In genomic region chr10:132566892-132567291, GRCh38 we compare ENCODE assay signal across 31 cellular contexts.
"Had no signal": no experiment of that assay in that cellular context is flagged by ENCODE, and none has a peak within 500 bp of the region (broad histone marks: within the 10 kb centered on the region; RNA-seq: fewer than 3 reads in every experiment).

No MANE protein-coding gene starts in this region.

- H3K4me3 ChIP-seq: adrenal gland, body of pancreas, cardiac muscle cell, heart left ventricle, left lung, lower lobe of right lung, ovary, tibial nerve had no signal

- H3K9me3 ChIP-seq: adrenal gland, body of pancreas, heart left ventricle, left lung, lower lobe of right lung, ovary, tibial nerve had no signal

- H3K27me3 ChIP-seq: adrenal gland, body of pancreas, cardiac muscle cell, foreskin keratinocyte, heart left ventricle, left lung, ovary, tibial nerve had no signal

- ATAC-seq: activated CD4-positive, CD25-positive, alpha-beta regulatory T cell treated with anti-CD3 and anti-CD28 coated beads, Interleukin-2, amount 50 U/mL, for 24 hours; body of pancreas; effector memory CD8-positive, alpha-beta T cell; esophagus mucosa; foreskin keratinocyte; heart left ventricle; left lung; lower lobe of right lung; sciatic nerve had no signal

- H3K27ac Mint-ChIP-seq: activated naive CD8-positive, alpha-beta T cell treated with anti-CD3 and anti-CD28 coated beads for 36 hours; effector memory CD8-positive, alpha-beta T cell; nephron; progenitor cell of endocrine pancreas had no signal

- H3K9me3 Mint-ChIP-seq: activated naive CD8-positive, alpha-beta T cell treated with anti-CD3 and anti-CD28 coated beads for 36 hours; effector memory CD8-positive, alpha-beta T cell; nephron had no signal

- H3K36me3 ChIP-seq: adrenal gland, cardiac muscle cell, heart left ventricle, left lung, lower lobe of right lung, ovary, tibial nerve had no signal

- H3K27ac ChIP-seq: adrenal gland, body of pancreas, cardiac muscle cell, foreskin keratinocyte, heart left ventricle, left lung, lower lobe of right lung, ovary, tibial nerve, VCaP had no signal

- H3K4me3 Mint-ChIP-seq: activated naive CD8-positive, alpha-beta T cell treated with anti-CD3 and anti-CD28 coated beads for 36 hours; effector memory CD8-positive, alpha-beta T cell; nephron had no signal

- DNase-seq: activated CD4-positive, alpha-beta T cell treated with anti-CD3 and anti-CD28 coated beads for 48 hours; activated CD4-positive, alpha-beta T cell treated with anti-CD3 and anti-CD28 coated beads, Interleukin-2, amount 50 U/mL, for 48 hours; activated CD8-positive, alpha-beta memory T cell treated with anti-CD3 and anti-CD28 coated beads for 24 hours; activated effector memory CD4-positive, alpha-beta T cell treated with Interleukin-2 at 50 U/mL for 16 hours; activated naive CD4-positive, alpha-beta T cell treated with Interleukin-2 at 50 U/mL for 16 hours; activated naive CD8-positive, alpha-beta T cell treated with anti-CD3 and anti-CD28 coated beads for 36 hours; aorta; body of pancreas; cortex of kidney; effector memory CD8-positive, alpha-beta T cell; foreskin keratinocyte; heart left ventricle; hypothalamus; kidney glomerular epithelial cell; left lung; lower lobe of right lung; ovary; retina; small intestine; stimulated activated CD4-positive, alpha-beta T cell treated with anti-CD3 and anti-CD28 coated beads, Interleukin-1b, Interleukin-23, amount 100 ng/mL, for 48 hours; stimulated activated CD4-positive, alpha-beta T cell treated with anti-CD3 and anti-CD28 coated beads, Interleukin-4, amount 100 ng/mL, for 4 hours; stimulated activated naive CD4-positive, alpha-beta T cell treated with Interleukin-2 at 50 U/mL for 16 hours had no signal

- H3K36me3 Mint-ChIP-seq: activated naive CD8-positive, alpha-beta T cell treated with anti-CD3 and anti-CD28 coated beads for 36 hours had no signal

- H3K27me3 Mint-ChIP-seq: activated naive CD8-positive, alpha-beta T cell treated with anti-CD3 and anti-CD28 coated beads for 36 hours; effector memory CD8-positive, alpha-beta T cell; progenitor cell of endocrine pancreas had no signal

- H3K4me1 Mint-ChIP-seq: nephron had no signal
